Comparison of ENCODE assay signal across 8 cellular contexts in the genomic region with DNA sequence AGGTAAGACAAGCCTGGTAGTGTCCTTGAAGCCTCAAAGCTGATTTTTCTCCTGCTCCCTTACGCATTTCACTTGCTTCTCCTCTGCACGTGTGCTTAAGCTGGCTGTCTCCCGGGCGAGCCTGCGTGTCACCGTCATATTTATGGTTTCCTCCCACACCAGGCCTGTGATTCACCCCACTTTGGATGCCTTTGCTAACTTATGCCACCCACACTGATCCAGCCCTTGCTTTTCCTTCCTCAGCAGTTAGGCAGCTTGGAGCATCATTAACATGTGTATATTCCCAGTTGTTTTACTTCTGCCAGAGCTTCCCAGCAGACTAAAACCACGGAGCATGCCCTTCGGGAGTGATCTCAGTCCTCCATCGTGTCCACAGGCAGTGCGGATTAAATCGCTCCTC. TPM values are rescaled to one million over a fixed set of nuclear protein-coding genes. Genes with fewer than 3 reads are reported as not detected.
DNase-seq lines count a peak whose midpoint lies in the region; ATAC-seq and TF ChIP-seq lines count a peak whose summit lies in the region.

No MANE protein-coding gene starts in this region.

- DNase-seq in GM04504 (ENCODE audit: low read depth) (peak; percentile 97), UCSD-AML1 (lab: John Stamatoyannopoulos, UW; ENCODE audit: unreplicated experiment) (peak; percentile 51), breast epithelium (ENCODE audit: low spot score in 2 of 2) (peak in 1 of 2 donors; percentile 52), mesenchymal stem cell (peak; percentile 98)
- DNase-seq in stimulated activated CD8-positive, alpha-beta memory T cell treated with anti-CD3 and anti-CD28 coated beads, Interleukin-15, amount 100 ng/mL, for 48 hours (ENCODE audit: low read depth in 2 of 2), result peak; percentile 49 to 62

- peak overlapping the region in 1 of 2 experiments; percentile 24 for H3K4ac ChIP-seq in mesenchymal stem cell (ENCODE audit: low read depth in 1 of 2, low read length in 2 of 2)

- H3K4me1 ChIP-seq in breast epithelium (peaks cover 0 to 22% of the 10 kb centered on the region in 2 donors), mesenchymal stem cell (ENCODE audit: control insufficient read depth, insufficient read depth, low read depth, low read length) (peaks cover 27% of the 10 kb centered on the region)

- peaks cover 18% of the 10 kb centered on the region for H3K79me1 ChIP-seq in mesenchymal stem cell (replicated peaks; ENCODE audit: low read length, poor library complexity, severe bottlenecking)

- H2BK15ac ChIP-seq in mesenchymal stem cell (ENCODE audit: low read depth, poor library complexity, severe bottlenecking), result no peak overlapping the region

- H2BK12ac ChIP-seq in mesenchymal stem cell (ENCODE audit: low read length in 2 of 2), result no peak overlapping the region

- under 1% methylated on average over 11 of the region's 11 CpGs for WGBS in mesenchymal stem cell

- peak overlapping the region; percentile 48 for H3K4me2 ChIP-seq in mesenchymal stem cell (ENCODE audit: low read length, poor library complexity, severe bottlenecking)

- no peak for ATAC-seq in GM18873 (IDR thresholded peaks at IDR 0.05; ENCODE audit: low FRiP score, unreplicated experiment)
- no peak for ATAC-seq in HG03460 (IDR thresholded peaks at IDR 0.05; ENCODE audit: unreplicated experiment)
- no peak for ATAC-seq in HG02571 (IDR thresholded peaks at IDR 0.05; ENCODE audit: unreplicated experiment)

- no peak overlapping the region for H3K14ac ChIP-seq in mesenchymal stem cell (ENCODE audit: low read length in 2 of 2)

- H3K4me3 ChIP-seq in breast epithelium (peak overlapping the region; percentile 77 to 88 (median 82)), mesenchymal stem cell (ENCODE audit: insufficient read depth in 1 of 2, low read depth in 1 of 2, low read length in 2 of 2) (peak overlapping the region in 1 of 2 experiments; percentile 93)

- peak overlapping the region; percentile 11 for H4K91ac ChIP-seq in mesenchymal stem cell (ENCODE audit: low read length)

- TF ChIP-seq CTCF in breast epithelium (IDR thresholded peaks at IDR 0.05), result no peak

- H3K9ac ChIP-seq in mesenchymal stem cell (ENCODE audit: low read length), result peak overlapping the region; percentile 90

- H3K18ac ChIP-seq in mesenchymal stem cell (ENCODE audit: low read depth in 1 of 2, low read length in 2 of 2), result peak overlapping the region; percentile 13 to 92

- peak overlapping the region; percentile 29 for H2BK120ac ChIP-seq in mesenchymal stem cell (ENCODE audit: low read depth, low read length)

- no peak for TF ChIP-seq POLR2A in breast epithelium (IDR thresholded peaks at IDR 0.05)

- H2AFZ ChIP-seq in mesenchymal stem cell (ENCODE audit: low read depth, low read length), result no peak overlapping the region

- H3K27ac ChIP-seq in breast epithelium, result peak overlapping the region; percentile 5 to 90
- H3K27ac ChIP-seq in mesenchymal stem cell (ENCODE audit: low read length, poor library complexity, severe bottlenecking), result peak overlapping the region; percentile 43

- H3K9me3 ChIP-seq in breast epithelium (peaks cover 0 to 4% of the 10 kb centered on the region in 2 donors), mesenchymal stem cell (ENCODE audit: control insufficient read depth, low read length) (no peaks in the 10 kb centered on the region)

- H4K8ac ChIP-seq in mesenchymal stem cell (ENCODE audit: low read length), result no peak overlapping the region

- intact Hi-C loops in breast epithelium (cut with DNase I; ENCODE audit: low total_unique reads), result no loop called here

- no peak overlapping the region for H2AK5ac ChIP-seq in mesenchymal stem cell (ENCODE audit: low read length, severe bottlenecking)

- no peak overlapping the region for H3K23ac ChIP-seq in mesenchymal stem cell (ENCODE audit: low read length in 2 of 2)

- H2BK5ac ChIP-seq in mesenchymal stem cell (ENCODE audit: low read depth, low read length, poor library complexity, severe bottlenecking), result no peak overlapping the region

- H3K27me3 ChIP-seq in breast epithelium (no peaks in the 10 kb centered on the region), mesenchymal stem cell (ENCODE audit: control insufficient read depth in 1 of 2, insufficient read depth in 1 of 2, low read length in 2 of 2) (no peaks in the 10 kb centered on the region)

- H3K36me3 ChIP-seq in breast epithelium (no peaks in the 10 kb centered on the region), mesenchymal stem cell (ENCODE audit: control insufficient read depth in 1 of 2, insufficient read depth in 2 of 2, low read depth in 1 of 2, low read length in 2 of 2) (peaks cover 5 to 10% of the 10 kb centered on the region in 2 experiments)

RNA-seq across cellular contexts. Expression of gene ST3GAL5, which starts 2.2 kb away (rescaled TPM):
- total RNA-seq in breast epithelium, result 10 to 100 TPM; 20.8 to 52.5 (median 29.5) TPM
- 135 TPM for polyA plus RNA-seq in mesenchymal stem cell (2013, experiment 1 of 2)
- polyA plus RNA-seq in mesenchymal stem cell (2013, experiment 2 of 2), result 140 TPM
